ENCODE assay signal across 8 cellular contexts in the genomic region with DNA sequence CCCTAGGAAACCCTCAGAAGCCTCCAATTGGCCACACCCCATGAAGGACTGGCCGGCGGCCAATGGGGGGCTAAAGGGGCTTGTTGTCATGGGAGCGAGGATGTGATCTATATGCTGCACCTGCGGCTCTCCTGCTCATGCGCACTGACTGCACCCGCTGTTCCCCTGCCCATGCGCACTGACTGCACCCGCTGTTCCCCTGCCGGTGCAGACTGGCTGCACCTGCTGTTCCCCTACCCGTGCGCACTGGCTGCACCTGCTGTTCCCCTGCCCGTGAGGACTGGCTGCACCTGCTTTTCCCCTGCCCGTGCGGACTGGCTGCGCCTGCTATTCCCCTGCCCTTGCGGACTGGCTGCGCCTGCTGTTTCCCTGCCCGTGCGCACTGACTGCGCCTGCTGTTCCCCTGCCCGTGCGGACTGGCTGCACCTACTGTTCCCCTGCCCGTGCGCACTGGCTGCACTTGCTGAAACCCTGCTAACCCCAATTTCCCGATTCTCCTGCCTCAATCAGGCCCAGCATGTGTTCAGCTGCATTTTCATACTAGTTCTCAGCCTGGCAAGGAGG. TPM values are rescaled to one million over a fixed set of nuclear protein-coding genes. Genes with fewer than 3 reads are reported as not detected.
A peak's percentile ranks its signal among the peaks of the same experiment; 100 is the strongest.
DNase-seq lines count a peak whose midpoint lies in the region; ATAC-seq and TF ChIP-seq lines count a peak whose summit lies in the region.

No MANE protein-coding gene starts in this region.

- peak; percentile 62 for TF ChIP-seq POLR2A in Raji (IDR thresholded peaks at IDR 0.05; ENCODE audit: insufficient read depth, low read depth, low read length)

- H3K4me3 ChIP-seq in Jurkat, Clone E6-1 (ENCODE audit: low read length), result peak overlapping the region; percentile 65
- peak overlapping the region; percentile 27 for H3K4me3 ChIP-seq in kidney epithelial cell (ENCODE audit: low read depth, low read length)

- no peaks in the 10 kb centered on the region for H3K36me3 ChIP-seq in kidney epithelial cell (ENCODE audit: control insufficient read depth, insufficient read depth, low read length)

- DNase-seq in DMS 273 treated with DMSO at 0.1 percent for 48 hours (lab: John Stamatoyannopoulos, UW) (peak; percentile 83), kidney epithelial cell (ENCODE audit: low read depth) (no peak), UCSD-AML1 (lab: John Stamatoyannopoulos, UW; ENCODE audit: unreplicated experiment) (no peak)
- peak; percentile 89 for DNase-seq in Jurkat, Clone E6-1 (ENCODE audit: low read depth, low spot score)
- DNase-seq in activated naive CD4-positive, alpha-beta T cell treated with anti-CD3 and anti-CD28 coated beads, Interleukin-2, amount 50 U/mL, for 16 hours, result peak; percentile 64
- peak; percentile 49 to 52 for DNase-seq in stimulated activated CD4-positive, alpha-beta T cell treated with anti-CD3 and anti-CD28 coated beads, Interleukin-4, amount 100 ng/mL, for 4 hours

- no peak for TF ChIP-seq CTCF in kidney epithelial cell (IDR thresholded peaks at IDR 0.05; ENCODE audit: insufficient read depth, low read length, poor library complexity, severe bottlenecking)

- peaks cover 29% of the 10 kb centered on the region for H3K27me3 ChIP-seq in kidney epithelial cell (ENCODE audit: control insufficient read depth, insufficient read depth, low read length)

- ATAC-seq in GM21526 (IDR thresholded peaks at IDR 0.05; ENCODE audit: low FRiP score, unreplicated experiment), result peak; percentile 75

RNA-seq across cellular contexts. Expression of a gene that starts 16.8 kb away (rescaled TPM):
- polyA plus RNA-seq in Jurkat, Clone E6-1 (2012; ENCODE audit: insufficient read depth, insufficient read length), result 26.5 TPM
- total RNA-seq in kidney epithelial cell, result 15.9 and 18.0 TPM in 2 replicates

RNA-seq across cellular contexts. Expression of a gene that starts 46.4 kb away (rescaled TPM):
- polyA plus RNA-seq in Jurkat, Clone E6-1 (2012; ENCODE audit: insufficient read depth, insufficient read length), result 16.7 TPM
- 29.3 and 31.6 TPM in 2 replicates for total RNA-seq in kidney epithelial cell

Comparison
In these comparisons a context has a peak if more than half of its experiments do, and no peak if none do; other contexts are left out.
1. DNase-seq: peak in DMS 273 treated with DMSO at 0.1 percent for 48 hours (single experiment), Jurkat, Clone E6-1 (single experiment), activated naive CD4-positive, alpha-beta T cell treated with anti-CD3 and anti-CD28 coated beads, Interleukin-2, amount 50 U/mL, for 16 hours (single experiment) and stimulated activated CD4-positive, alpha-beta T cell treated with anti-CD3 and anti-CD28 coated beads, Interleukin-4, amount 100 ng/mL, for 4 hours (2 of 2); none in kidney epithelial cell (single experiment) and UCSD-AML1 (single experiment).